Comparison of ENCODE assay signal across 1 cellular context in genomic region chr22:41280854-41281253, GRCh38.
TF ChIP-seq lines count a peak whose summit lies in the region.

No MANE protein-coding gene starts in this region.

TF ChIP-seq in SK-N-SH, 30 proteins besides CTCF, POLR2A, EP300 and RAD21 (continued from another document):
- TF ChIP-seq REST (IDR thresholded peaks at IDR 0.05; ENCODE audit: low read depth, low read length) (no peak), TEAD4 (IDR thresholded peaks at IDR 0.05; ENCODE audit: borderline replicate concordance, insufficient read depth) (no peak), TAF1 (IDR thresholded peaks at IDR 0.05; ENCODE audit: borderline replicate concordance, low read depth, low read length) (no peak), JUND (IDR thresholded peaks at IDR 0.05) (no peak), SIN3A (IDR thresholded peaks at IDR 0.05; ENCODE audit: borderline replicate concordance, low read depth, low read length) (no peak), GABPA (IDR thresholded peaks at IDR 0.05; ENCODE audit: low read depth) (no peak), FOSL2 (IDR thresholded peaks at IDR 0.05; ENCODE audit: borderline replicate concordance, low read depth) (no peak), YY1 (IDR thresholded peaks at IDR 0.05; ENCODE audit: low read depth) (no peak), ZBTB33 (IDR thresholded peaks at IDR 0.05; ENCODE audit: borderline replicate concordance, low read depth) (no peak), USF2 (IDR thresholded peaks at IDR 0.05; ENCODE audit: borderline replicate concordance, low read depth, low read length) (no peak)
